17 cellular contexts compared by ENCODE assay signal in the genomic region with DNA sequence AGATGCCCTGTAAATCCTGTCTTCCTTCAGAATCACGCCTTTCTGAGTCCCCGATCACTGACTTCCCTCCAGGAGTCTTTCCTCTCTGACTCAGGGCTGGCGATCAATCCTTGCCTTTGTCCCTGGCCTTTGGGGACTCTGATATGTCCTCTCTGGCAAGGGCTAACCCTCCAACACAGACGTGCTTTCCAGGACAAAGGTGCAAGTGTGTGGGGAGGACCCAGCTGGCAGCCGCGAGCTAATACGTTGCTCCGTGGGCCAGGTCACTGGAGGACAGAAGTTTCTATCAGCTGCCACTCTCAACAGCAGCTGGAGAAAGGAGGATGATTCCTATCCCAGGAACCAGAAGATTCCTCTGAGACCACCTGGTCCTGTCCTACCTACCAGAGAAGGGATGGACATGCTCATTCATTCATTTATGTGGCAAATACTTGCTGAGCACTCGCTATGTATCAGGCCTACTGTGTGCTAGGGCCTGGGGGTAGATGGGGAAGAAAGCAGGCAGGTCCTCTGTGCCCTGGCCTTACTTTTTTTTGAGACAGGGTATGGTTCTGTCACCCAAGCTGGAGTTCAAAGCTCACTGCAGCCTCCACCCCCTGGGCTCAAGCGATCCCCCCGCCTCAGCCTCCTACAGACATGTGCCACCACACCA.
"Had no signal": no experiment of that assay in that cellular context is flagged by ENCODE, and none has a peak within 500 bp of the region (broad histone marks: within the 10 kb centered on the region; RNA-seq: fewer than 3 reads in every experiment).

No MANE protein-coding gene starts in this region.

- H3K27ac ChIP-seq: breast epithelium, neutrophil had no signal

- H3K9me3 ChIP-seq: breast epithelium, neutrophil had no signal

- H3K27ac Mint-ChIP-seq: activated CD8-positive, alpha-beta T cell treated with anti-CD3 and anti-CD28 coated beads for 36 hours; activated naive CD8-positive, alpha-beta T cell treated with anti-CD3 and anti-CD28 coated beads, Interleukin-2, amount 10 ng/mL, durations not matched to agents 7 days and 5 days; activated T-cell treated with anti-CD3 and anti-CD28 coated beads, Interleukin-2, amount 50 U/mL, for 72 hours; immature natural killer cell; stimulated activated naive B cell treated with anti-CD40 and anti-IgM and Interleukin-4, amounts not matched to agents 10 μg/mL and 1 μg/mL and 100 μg/mL, for 72 hours; T-cell; type B pancreatic cell had no signal

- ATAC-seq: activated CD8-positive, alpha-beta T cell treated with anti-CD3 and anti-CD28 coated beads for 36 hours; activated T-cell treated with anti-CD3 and anti-CD28 coated beads, Interleukin-2, amount 50 U/mL, for 72 hours; esophagus mucosa; left colon; stimulated activated naive B cell treated with anti-CD40 and anti-IgM and Interleukin-4, amounts not matched to agents 10 μg/mL and 1 μg/mL and 100 μg/mL, for 72 hours; T-cell had no signal

- H3K27me3 ChIP-seq: breast epithelium, neutrophil had no signal

- H3K4me3 Mint-ChIP-seq: activated CD8-positive, alpha-beta T cell treated with anti-CD3 and anti-CD28 coated beads for 36 hours; activated naive CD8-positive, alpha-beta T cell treated with anti-CD3 and anti-CD28 coated beads, Interleukin-2, amount 10 ng/mL, durations not matched to agents 7 days and 5 days; activated T-cell treated with anti-CD3 and anti-CD28 coated beads, Interleukin-2, amount 50 U/mL, for 72 hours; immature natural killer cell; stimulated activated naive B cell treated with anti-CD40 and anti-IgM and Interleukin-4, amounts not matched to agents 10 μg/mL and 1 μg/mL and 100 μg/mL, for 72 hours; T-cell; type B pancreatic cell had no signal

- H3K9me3 Mint-ChIP-seq: activated CD8-positive, alpha-beta T cell treated with anti-CD3 and anti-CD28 coated beads for 36 hours; activated naive CD8-positive, alpha-beta T cell treated with anti-CD3 and anti-CD28 coated beads, Interleukin-2, amount 10 ng/mL, durations not matched to agents 7 days and 5 days; activated T-cell treated with anti-CD3 and anti-CD28 coated beads, Interleukin-2, amount 50 U/mL, for 72 hours; immature natural killer cell; stimulated activated naive B cell treated with anti-CD40 and anti-IgM and Interleukin-4, amounts not matched to agents 10 μg/mL and 1 μg/mL and 100 μg/mL, for 72 hours; T-cell; type B pancreatic cell had no signal

- H3K4me1 ChIP-seq: breast epithelium had no signal

- H3K36me3 Mint-ChIP-seq: activated naive CD8-positive, alpha-beta T cell treated with anti-CD3 and anti-CD28 coated beads, Interleukin-2, amount 10 ng/mL, durations not matched to agents 7 days and 5 days; immature natural killer cell; stimulated activated naive B cell treated with anti-CD40 and anti-IgM and Interleukin-4, amounts not matched to agents 10 μg/mL and 1 μg/mL and 100 μg/mL, for 72 hours; T-cell; type B pancreatic cell had no signal

- H3K36me3 ChIP-seq: breast epithelium, neutrophil had no signal

- H3K4me3 ChIP-seq: breast epithelium had no signal

- DNase-seq: activated CD4-positive, alpha-beta T cell treated with anti-CD3 and anti-CD28 coated beads for 4 hours; activated CD8-positive, alpha-beta memory T cell treated with anti-CD3 and anti-CD28 coated beads, Interleukin-2, amount 50 U/mL, for 4 hours; activated CD8-positive, alpha-beta T cell treated with anti-CD3 and anti-CD28 coated beads for 36 hours; activated naive CD8-positive, alpha-beta T cell treated with anti-CD3 and anti-CD28 coated beads, Interleukin-2, amount 10 ng/mL, durations not matched to agents 7 days and 5 days; activated T-cell treated with anti-CD3 and anti-CD28 coated beads, Interleukin-2, amount 50 U/mL, for 72 hours; aorta; dermis blood vessel endothelial cell; immature natural killer cell; left colon; mesenchymal stem cell; stimulated activated CD4-positive, alpha-beta T cell treated with anti-CD3 and anti-CD28 coated beads, Interleukin-2, amount 100 ng/mL, for 24 hours; stimulated activated naive B cell treated with anti-CD40 and anti-IgM and Interleukin-4, amounts not matched to agents 10 μg/mL and 1 μg/mL and 100 μg/mL, for 72 hours; T-cell had no signal

- H3K27me3 Mint-ChIP-seq: type B pancreatic cell had no signal
